In the genomic region with DNA sequence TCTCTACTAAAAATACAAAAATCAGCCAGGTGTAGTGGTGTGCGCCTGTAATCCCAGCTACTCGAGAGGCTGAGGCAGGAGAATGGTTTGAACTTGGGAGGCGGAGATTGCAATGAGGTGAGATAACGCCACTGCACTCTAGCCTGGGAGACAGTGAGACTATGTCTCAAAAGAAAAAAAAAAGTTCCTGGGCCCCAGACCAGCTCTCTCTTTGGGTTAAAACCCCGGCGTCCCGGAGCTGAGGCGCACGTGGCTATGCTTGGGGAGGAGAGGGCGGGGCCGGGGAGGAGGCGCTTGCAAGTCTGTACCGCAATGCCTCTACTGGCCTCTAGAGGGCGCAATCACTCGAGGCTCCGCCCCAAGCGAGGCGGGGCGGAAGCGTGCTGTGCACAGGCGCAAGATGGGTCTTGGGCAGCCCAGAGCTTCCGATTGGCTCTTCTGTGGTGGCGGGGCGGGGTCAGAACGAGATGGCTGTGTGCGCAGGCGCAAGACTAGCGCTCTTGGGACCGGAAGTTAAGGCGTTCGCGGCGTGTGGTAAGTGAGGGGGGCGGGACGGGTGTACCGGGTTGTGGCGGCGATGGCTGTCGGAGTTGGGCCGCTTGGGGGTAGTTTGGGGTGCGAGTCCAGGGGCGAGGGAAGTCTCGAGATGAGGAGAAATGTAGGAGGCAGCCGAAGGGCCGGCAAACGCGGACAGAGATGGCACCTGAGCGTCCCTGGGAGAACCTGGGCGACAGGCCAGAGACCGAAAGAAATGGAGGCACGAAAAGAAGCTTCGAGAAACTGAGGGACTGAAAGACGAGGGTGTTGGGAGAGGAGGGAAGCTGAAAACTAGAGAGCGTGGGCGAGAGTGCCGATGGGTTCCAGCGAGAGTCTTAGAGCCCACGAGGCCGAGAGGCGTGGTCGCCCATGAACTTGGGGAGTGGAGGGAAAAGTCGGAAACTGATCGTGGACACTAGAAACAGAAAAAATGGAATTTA, we compare ENCODE assay signal across 8 cellular contexts. TPM values are rescaled to one million over a fixed set of nuclear protein-coding genes. Genes with fewer than 3 reads are reported as not detected.
A peak's percentile ranks its signal among the peaks of the same experiment; 100 is the strongest.
DNase-seq lines count a peak whose midpoint lies in the region; ATAC-seq and TF ChIP-seq lines count a peak whose summit lies in the region.

DHX34 (plus strand) TSS at position 497 of the 977 bp plus-strand sequence. CDS start 3,716 bp downstream, outside the sequence.

- H3K9ac ChIP-seq in SU-DHL-6 (ENCODE audit: low read length) = peak within 1 kb of the TSS; percentile 85

- peaks cover 4% of the 10 kb centered on the region for H3K27me3 Mint-ChIP-seq in activated naive CD8-positive, alpha-beta T cell treated with anti-CD3 and anti-CD28 coated beads, Interleukin-2, amount 10 ng/mL, durations not matched to agents 7 days and 5 days

- H3K27ac ChIP-seq in SU-DHL-6 (ENCODE audit: low read depth, low read length) (peak within 1 kb of the TSS; percentile 45), ovary (peak within 1 kb of the TSS in 1 of 2 donors; percentile 62), tibial artery (peak within 1 kb of the TSS; percentile 72 to 80)

- peaks cover 6% of the 10 kb centered on the region; the same call in 1 of the 2 replicates for H3F3A ChIP-seq in SU-DHL-6 (ENCODE audit: insufficient read depth)

- ATAC-seq in HG02678 (IDR thresholded peaks at IDR 0.05; ENCODE audit: unreplicated experiment) = peak; percentile 97
- peak; percentile 99 for ATAC-seq in activated naive CD8-positive, alpha-beta T cell treated with anti-CD3 and anti-CD28 coated beads, Interleukin-2, amount 10 ng/mL, durations not matched to agents 7 days and 5 days (ENCODE audit: low read depth)

- H3K4me3 Mint-ChIP-seq in activated naive CD8-positive, alpha-beta T cell treated with anti-CD3 and anti-CD28 coated beads, Interleukin-2, amount 10 ng/mL, durations not matched to agents 7 days and 5 days = peak within 1 kb of the TSS; percentile 98

- 1 to 2% (median 2%) methylated on average over 63 of the region's 63 CpGs for WGBS in ovary, 3 donors

- POLR2A ChIA-PET in activated naive CD8-positive, alpha-beta T cell treated with anti-CD3 and anti-CD28 coated beads, Interleukin-2, amount 10 ng/mL, durations not matched to agents 7 days and 5 days (lab: Charles Lee) = interaction anchor here (0.5 to 1.4 kb wide), 9 partner anchors 12 to 1069 kb away, joined by 3 to 7 read pairs (median 3); partner anchors contain the start of genes INAFM1 and KPTN

- peak; percentile 98 for DNase-seq in NCI-H128 (lab: John Stamatoyannopoulos, UW; ENCODE audit: unreplicated experiment)
- peak; percentile 99 for DNase-seq in activated naive CD8-positive, alpha-beta T cell treated with anti-CD3 and anti-CD28 coated beads, Interleukin-2, amount 10 ng/mL, durations not matched to agents 7 days and 5 days
- peak; percentile 92 to 98 (median 96) for DNase-seq in head of caudate nucleus
- peak; percentile 98 to 100 (median 99) for DNase-seq in ovary
- DNase-seq in tibial artery = peak; percentile 97 to 99

- H3K79me2 ChIP-seq in SU-DHL-6 (ENCODE audit: insufficient read depth, low read length) = peaks cover 38% of the 10 kb centered on the region

- no peaks in the 10 kb centered on the region for H3K27me3 ChIP-seq in SU-DHL-6 (ENCODE audit: low read length)
- no peaks in the 10 kb centered on the region for H3K27me3 ChIP-seq in ovary
- H3K27me3 ChIP-seq in tibial artery = no peaks in the 10 kb centered on the region

- H3K36me3 ChIP-seq in SU-DHL-6 (ENCODE audit: low read length) = no peaks in the 10 kb centered on the region
- no peaks in the 10 kb centered on the region for H3K36me3 ChIP-seq in ovary
- H3K36me3 ChIP-seq in tibial artery = peaks cover 14 to 23% (median 15%) of the 10 kb centered on the region in 3 donors

- H3K9me3 ChIP-seq in SU-DHL-6 (ENCODE audit: insufficient read depth, low read length) = no peaks in the 10 kb centered on the region
- H3K9me3 ChIP-seq in ovary = no peaks in the 10 kb centered on the region
- no peaks in the 10 kb centered on the region for H3K9me3 ChIP-seq in tibial artery

- H3K4me1 Mint-ChIP-seq in activated naive CD8-positive, alpha-beta T cell treated with anti-CD3 and anti-CD28 coated beads, Interleukin-2, amount 10 ng/mL, durations not matched to agents 7 days and 5 days = peaks cover 21% of the 10 kb centered on the region

- peak within 1 kb of the TSS; percentile 89 for H3K4me3 ChIP-seq in SU-DHL-6 (ENCODE audit: insufficient read depth, low read length, poor library complexity, severe bottlenecking)
- H3K4me3 ChIP-seq in ovary = peak within 1 kb of the TSS; percentile 81
- H3K4me3 ChIP-seq in tibial artery = peak within 1 kb of the TSS; percentile 81 to 84

- peak within 1 kb of the TSS; percentile 91 for H3K27ac Mint-ChIP-seq in activated naive CD8-positive, alpha-beta T cell treated with anti-CD3 and anti-CD28 coated beads, Interleukin-2, amount 10 ng/mL, durations not matched to agents 7 days and 5 days

- H3K9me3 Mint-ChIP-seq in activated naive CD8-positive, alpha-beta T cell treated with anti-CD3 and anti-CD28 coated beads, Interleukin-2, amount 10 ng/mL, durations not matched to agents 7 days and 5 days = no peaks in the 10 kb centered on the region

- TF ChIP-seq EP300 in ovary (IDR thresholded peaks at IDR 0.05) = no peak

- H3K36me3 Mint-ChIP-seq in activated naive CD8-positive, alpha-beta T cell treated with anti-CD3 and anti-CD28 coated beads, Interleukin-2, amount 10 ng/mL, durations not matched to agents 7 days and 5 days = peaks cover 9% of the 10 kb centered on the region

- H4K20me1 ChIP-seq in SU-DHL-6 (ENCODE audit: low read depth, low read length) = no peaks in the 10 kb centered on the region

- intact Hi-C loops in head of caudate nucleus (cut with DNase I) (no loop called here), ovary (cut with DNase I) (no loop called here), tibial artery (cut with DNase I; ENCODE audit: low total_unique reads) (no loop called here)

- TF ChIP-seq CTCF in GM12872 (IDR thresholded peaks at IDR 0.05; ENCODE audit: insufficient read depth, low read depth, low read length) = peak; percentile 97
- TF ChIP-seq CTCF in SU-DHL-6 (IDR thresholded peaks at IDR 0.05; ENCODE audit: insufficient read depth, low read length, poor library complexity, severe bottlenecking) = peak; percentile 93
- TF ChIP-seq CTCF in ovary (IDR thresholded peaks at IDR 0.05) = peak; percentile 98 to 100 (median 100)
- TF ChIP-seq CTCF in tibial artery (IDR thresholded peaks at IDR 0.05) = peak; percentile 98 to 99

- TF ChIP-seq POLR2A in ovary (IDR thresholded peaks at IDR 0.05) = peak; percentile 67

- peak within 1 kb of the TSS; percentile 97 for H2AFZ ChIP-seq in SU-DHL-6 (ENCODE audit: low read depth, low read length, severe bottlenecking)

- H3K4me1 ChIP-seq in ovary (ENCODE audit: insufficient read depth) (peaks cover 4% of the 10 kb centered on the region), tibial artery (peaks cover 0 to 27% (median 15%) of the 10 kb centered on the region in 4 donors)

- H3K4me2 ChIP-seq in SU-DHL-6 (ENCODE audit: low read depth, low read length, poor library complexity, severe bottlenecking) = peak within 1 kb of the TSS; percentile 88

- H3K9me2 ChIP-seq in SU-DHL-6 (replicated peaks; ENCODE audit: insufficient read depth, low read length) = no peaks in the 10 kb centered on the region

RNA-seq across cellular contexts. Expression of gene DHX34, which starts in this region (rescaled TPM):
- total RNA-seq in activated naive CD8-positive, alpha-beta T cell treated with anti-CD3 and anti-CD28 coated beads, Interleukin-2, amount 10 ng/mL, durations not matched to agents 7 days and 5 days = 10 to 100 TPM; 13.3 to 15.3 TPM
- 10 to 100 TPM; 14.1 to 21.3 (median 17.7) TPM for total RNA-seq in ovary
- 10 to 100 TPM in 1 of 2 donors, 1 to 10 TPM in 1; 2.6 to 13.9 TPM for polyA plus RNA-seq in ovary
